In the genomic region with DNA sequence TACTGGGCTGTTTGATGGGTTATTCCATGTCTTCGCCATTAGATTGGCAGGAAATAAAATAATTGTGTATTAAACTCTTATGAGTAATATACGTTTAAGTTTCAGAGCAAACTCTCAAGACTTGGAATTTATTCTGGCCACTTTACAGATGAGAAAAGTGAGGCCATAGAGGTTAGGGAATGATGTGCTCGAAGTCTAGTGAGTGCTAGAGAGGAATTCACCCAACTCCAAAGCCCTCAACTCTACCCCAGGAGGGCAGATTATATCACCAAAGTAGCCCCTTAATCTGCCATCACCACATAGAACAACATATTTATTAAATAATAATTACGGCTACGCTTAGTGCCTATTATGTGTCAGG, we compare ENCODE assay signal across 1 cellular context.
TF ChIP-seq lines count a peak whose summit lies in the region.

No MANE protein-coding gene starts in this region.

TF ChIP-seq in GM23338, 12 proteins besides CTCF, POLR2A, EP300 and RAD21 (continued from another document):
- TF ChIP-seq, protein P1, sequence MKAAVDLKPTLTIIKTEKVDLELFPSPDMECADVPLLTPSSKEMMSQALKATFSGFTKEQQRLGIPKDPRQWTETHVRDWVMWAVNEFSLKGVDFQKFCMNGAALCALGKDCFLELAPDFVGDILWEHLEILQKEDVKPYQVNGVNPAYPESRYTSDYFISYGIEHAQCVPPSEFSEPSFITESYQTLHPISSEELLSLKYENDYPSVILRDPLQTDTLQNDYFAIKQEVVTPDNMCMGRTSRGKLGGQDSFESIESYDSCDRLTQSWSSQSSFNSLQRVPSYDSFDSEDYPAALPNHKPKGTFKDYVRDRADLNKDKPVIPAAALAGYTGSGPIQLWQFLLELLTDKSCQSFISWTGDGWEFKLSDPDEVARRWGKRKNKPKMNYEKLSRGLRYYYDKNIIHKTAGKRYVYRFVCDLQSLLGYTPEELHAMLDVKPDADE (IDR thresholded peaks at IDR 0.05), result no peak
- TF ChIP-seq EZH2phosphoT487 (IDR thresholded peaks at IDR 0.05; ENCODE audit: unreplicated experiment), result no peak
- TF ChIP-seq, protein P2, sequence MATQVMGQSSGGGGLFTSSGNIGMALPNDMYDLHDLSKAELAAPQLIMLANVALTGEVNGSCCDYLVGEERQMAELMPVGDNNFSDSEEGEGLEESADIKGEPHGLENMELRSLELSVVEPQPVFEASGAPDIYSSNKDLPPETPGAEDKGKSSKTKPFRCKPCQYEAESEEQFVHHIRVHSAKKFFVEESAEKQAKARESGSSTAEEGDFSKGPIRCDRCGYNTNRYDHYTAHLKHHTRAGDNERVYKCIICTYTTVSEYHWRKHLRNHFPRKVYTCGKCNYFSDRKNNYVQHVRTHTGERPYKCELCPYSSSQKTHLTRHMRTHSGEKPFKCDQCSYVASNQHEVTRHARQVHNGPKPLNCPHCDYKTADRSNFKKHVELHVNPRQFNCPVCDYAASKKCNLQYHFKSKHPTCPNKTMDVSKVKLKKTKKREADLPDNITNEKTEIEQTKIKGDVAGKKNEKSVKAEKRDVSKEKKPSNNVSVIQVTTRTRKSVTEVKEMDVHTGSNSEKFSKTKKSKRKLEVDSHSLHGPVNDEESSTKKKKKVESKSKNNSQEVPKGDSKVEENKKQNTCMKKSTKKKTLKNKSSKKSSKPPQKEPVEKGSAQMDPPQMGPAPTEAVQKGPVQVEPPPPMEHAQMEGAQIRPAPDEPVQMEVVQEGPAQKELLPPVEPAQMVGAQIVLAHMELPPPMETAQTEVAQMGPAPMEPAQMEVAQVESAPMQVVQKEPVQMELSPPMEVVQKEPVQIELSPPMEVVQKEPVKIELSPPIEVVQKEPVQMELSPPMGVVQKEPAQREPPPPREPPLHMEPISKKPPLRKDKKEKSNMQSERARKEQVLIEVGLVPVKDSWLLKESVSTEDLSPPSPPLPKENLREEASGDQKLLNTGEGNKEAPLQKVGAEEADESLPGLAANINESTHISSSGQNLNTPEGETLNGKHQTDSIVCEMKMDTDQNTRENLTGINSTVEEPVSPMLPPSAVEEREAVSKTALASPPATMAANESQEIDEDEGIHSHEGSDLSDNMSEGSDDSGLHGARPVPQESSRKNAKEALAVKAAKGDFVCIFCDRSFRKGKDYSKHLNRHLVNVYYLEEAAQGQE (IDR thresholded peaks at IDR 0.05; ENCODE audit: unreplicated experiment), result no peak
- TF ChIP-seq JUNB (IDR thresholded peaks at IDR 0.05; ENCODE audit: unreplicated experiment), result no peak
- no peak for TF ChIP-seq EZH2 (IDR thresholded peaks at IDR 0.05; ENCODE audit: low read depth, unreplicated experiment)
- no peak for TF ChIP-seq NANOG (IDR thresholded peaks at IDR 0.05; ENCODE audit: borderline replicate concordance)
